Comparison of ENCODE assay signal across 8 cellular contexts in the genomic region with DNA sequence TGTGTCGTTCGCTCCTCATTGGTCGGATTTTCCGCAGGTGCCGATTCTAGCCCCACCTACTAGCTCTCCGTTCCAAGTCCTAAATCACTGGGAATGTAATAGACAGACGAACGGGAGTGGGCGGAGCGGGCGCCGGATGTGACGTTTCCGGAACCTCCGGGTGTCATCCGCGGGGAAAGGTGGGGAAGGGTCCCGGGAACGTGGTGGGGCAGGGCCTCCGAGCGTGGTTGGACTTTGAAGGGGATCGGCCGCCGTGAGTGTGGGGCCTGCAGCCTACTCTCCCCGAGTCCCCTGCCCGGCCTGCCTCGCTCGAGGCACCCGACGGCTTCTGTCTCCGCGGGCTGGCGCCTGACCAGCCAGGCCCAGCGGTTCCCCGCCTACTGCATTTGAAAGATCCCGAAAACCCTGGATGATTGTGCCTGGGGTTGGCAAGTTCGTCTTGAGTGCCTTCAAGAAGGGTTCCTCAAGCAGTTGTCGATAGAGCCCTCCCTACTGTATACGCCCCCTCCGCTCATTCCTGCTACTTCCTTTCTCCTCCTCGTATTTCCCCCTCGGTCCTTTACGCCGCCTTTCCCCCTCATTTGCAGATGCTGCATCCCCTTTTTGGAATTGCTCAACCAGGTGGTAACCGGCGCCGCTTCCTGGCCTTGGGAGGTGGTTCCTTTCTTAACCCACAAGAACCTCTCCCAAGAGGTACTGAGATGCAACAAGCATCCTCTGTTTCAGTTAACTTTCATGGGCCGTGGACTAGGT. TPM values are rescaled to one million over a fixed set of nuclear protein-coding genes. Genes with fewer than 3 reads are reported as not detected.
DNase-seq lines count a peak whose midpoint lies in the region; ATAC-seq, FAIRE-seq and TF ChIP-seq lines count a peak whose summit lies in the region.

A gene (plus strand): TSS at position 144 of the 753 bp plus-strand sequence. CDS start 1,896 bp downstream, outside the sequence.

- peak; percentile 95 for FAIRE-seq in islet of Langerhans (lab: Jason Lieb, UNC)

- no peak for TF ChIP-seq CTCF in AG10803 (conservative IDR thresholded peaks at IDR 0.05; ENCODE audit: low read length)

- ATAC-seq in GM19043 (IDR thresholded peaks at IDR 0.05; ENCODE audit: low read depth, unreplicated experiment): peak; percentile 75
- ATAC-seq in HG03378 (IDR thresholded peaks at IDR 0.05; ENCODE audit: unreplicated experiment): peak; percentile 71

- H3K4me3 ChIP-seq in AG10803 (ENCODE audit: low read length): peak within 1 kb of the TSS; percentile 76

- DNase-seq in AG10803 (ENCODE audit: low read depth): peak; percentile 90
- peak; percentile 97 for DNase-seq in NCI-H460 (ENCODE audit: extremely low read depth, low read depth)
- peak; percentile 86 for DNase-seq in activated CD4-positive, CD25-positive, alpha-beta regulatory T cell treated with anti-CD3 and anti-CD28 coated beads, Interleukin-2, amount 50 U/mL, for 72 hours
- peak; percentile 73 to 92 for DNase-seq in cerebellar nuclear complex (lab: John Stamatoyannopoulos, UW)
- DNase-seq in stimulated activated CD4-positive, alpha-beta T cell treated with anti-CD3 and anti-CD28 coated beads, Interleukin-12 subunit alpha, Interleukin-12 subunit beta, amount 100 ng/mL, for 4 hours: peak; percentile 82

RNA-seq across cellular contexts. Expression of the gene that starts here (rescaled TPM):
- total RNA-seq in NCI-H460 (2014; rRNA removed; shearing (Covaris generic)): 81.2 and 88.6 TPM in 2 replicates
- polyA plus RNA-seq in NCI-H460 (2014; cell fraction: nucleus; rRNA removed): 39.2 and 58.7 TPM in 2 replicates

Comparison
In these comparisons a context has a peak if more than half of its experiments do, and no peak if none do; other contexts are left out.
1. Peak in every context shown above with its lines: DNase-seq, ATAC-seq and H3K4me3 ChIP-seq.